ENCODE assay signal across 1 cellular context in the genomic region with DNA sequence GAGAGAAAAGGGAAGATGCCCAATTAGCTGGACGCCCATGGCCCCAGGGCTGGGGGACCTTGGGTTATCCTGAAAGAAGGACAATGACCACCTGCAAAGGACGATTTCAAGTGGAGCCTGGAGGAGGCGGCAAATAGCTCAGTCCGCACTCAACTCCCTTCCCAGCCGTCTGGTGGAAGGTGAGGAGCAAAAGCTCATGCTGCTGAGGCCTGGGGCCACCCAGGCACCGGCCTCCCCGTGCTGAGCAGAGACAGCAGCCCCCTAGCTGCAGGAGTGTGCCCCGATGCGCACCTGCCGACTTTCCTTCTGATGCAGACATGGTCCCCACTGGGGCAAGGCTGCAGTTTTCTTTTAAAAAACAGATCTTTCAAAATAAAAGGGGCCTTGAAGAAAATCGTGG.
TF ChIP-seq lines count a peak whose summit lies in the region.

No MANE protein-coding gene starts in this region.

TF ChIP-seq in GM23338, 12 proteins besides CTCF, POLR2A, EP300 and RAD21:
- no peak for TF ChIP-seq ZNF114 (CRISPR knock-in tag; IDR thresholded peaks at IDR 0.05)
- no peak for TF ChIP-seq JUNB (IDR thresholded peaks at IDR 0.05; ENCODE audit: unreplicated experiment)
- no peak for TF ChIP-seq ZNF331 (CRISPR knock-in tag; IDR thresholded peaks at IDR 0.05; ENCODE audit: low read depth)
